In genomic region chr16:66223176-66223780, GRCh38 we compare ENCODE assay signal across 1 cellular context.
TF ChIP-seq lines count a peak whose summit lies in the region.

No MANE protein-coding gene starts in this region.

TF ChIP-seq in SK-N-SH, 30 proteins besides CTCF, POLR2A, EP300 and RAD21 (continued from another document):
- no peak for TF ChIP-seq REST (IDR thresholded peaks at IDR 0.05; ENCODE audit: low read depth, low read length)
- TF ChIP-seq MEF2A (IDR thresholded peaks at IDR 0.05; ENCODE audit: borderline replicate concordance, low read depth) = no peak
- no peak for TF ChIP-seq SMC3 (IDR thresholded peaks at IDR 0.05; ENCODE audit: low read depth, low read length)
- TF ChIP-seq MXI1 (IDR thresholded peaks at IDR 0.05; ENCODE audit: low read depth, low read length) = no peak
